36 cellular contexts compared by ENCODE assay signal in genomic region chr1:241926141-241926540, GRCh38. TPM values are rescaled to one million over a fixed set of nuclear protein-coding genes. Genes with fewer than 3 reads are reported as not detected.
"Had no signal": no experiment of that assay in that cellular context is flagged by ENCODE, and none has a peak within 500 bp of the region (broad histone marks: within the 10 kb centered on the region; RNA-seq: fewer than 3 reads in every experiment).

No MANE protein-coding gene starts in this region.

- H3K4me1 ChIP-seq: Peyer's patch, SJSA1 had no signal

- H3K27me3 Mint-ChIP-seq: activated CD4-positive, alpha-beta memory T cell treated with anti-CD3 and anti-CD28 coated beads for 36 hours; activated naive CD4-positive, alpha-beta T cell treated with anti-CD3 and anti-CD28 coated beads, Interleukin-2, amount 10 ng/mL, durations not matched to agents 7 days and 5 days; activated naive CD8-positive, alpha-beta T cell; brain had no signal

- ATAC-seq: activated CD4-positive, CD25-positive, alpha-beta regulatory T cell treated with anti-CD3 and anti-CD28 coated beads, Interleukin-2, amount 50 U/mL, for 24 hours; activated naive CD8-positive, alpha-beta T cell treated with anti-CD3 and anti-CD28 coated beads, Interleukin-2, amount 50 U/mL, for 24 hours; activated T-cell treated with anti-CD3 and anti-CD28 coated beads, Interleukin-2, amount 50 U/mL, for 4 hours; PC-3; WTC11 had no signal

- DNase-seq: activated CD4-positive, alpha-beta memory T cell treated with anti-CD3 and anti-CD28 coated beads for 36 hours; activated CD4-positive, alpha-beta T cell treated with anti-CD3 and anti-CD28 coated beads for 4 hours; activated CD4-positive, alpha-beta T cell treated with anti-CD3 and anti-CD28 coated beads, Interleukin-2, amount 50 U/mL, for 1 hour; activated CD8-positive, alpha-beta memory T cell treated with anti-CD3 and anti-CD28 coated beads, Interleukin-2, amount 50 U/mL, for 4 hours; activated effector memory CD4-positive, alpha-beta T cell treated with Interleukin-2 at 50 U/mL for 16 hours; activated naive CD4-positive, alpha-beta T cell treated with anti-CD3 and anti-CD28 coated beads, Interleukin-2, amount 10 ng/mL, durations not matched to agents 7 days and 5 days; activated naive CD8-positive, alpha-beta T cell treated with anti-CD3 and anti-CD28 coated beads, Interleukin-2, amount 50 U/mL, for 24 hours; activated T-cell treated with anti-CD3 and anti-CD28 coated beads for 4 hours; activated T-cell treated with anti-CD3 and anti-CD28 coated beads, Interleukin-2, amount 50 U/mL, for 4 hours; anterior cingulate cortex; caudate nucleus; NCI-H1105; NCI-H1417 treated with DMSO at 0.1 percent for 48 hours; NCI-H187 treated with DMSO at 0.1 percent for 48 hours; NCI-H2081; NCI-H2171 treated with DMSO at 0.1 percent for 48 hours; NCI-H2227 treated with DMSO at 0.1 percent for 48 hours; NCI-H446 treated with DMSO at 0.1 percent for 48 hours; NCI-H524; NCI-H69; NCI-H82; PC-3; RPMI8226; SHP77 treated with DMSO at 0.1 percent for 48 hours; SK-N-SH had no signal

- H3K4me1 Mint-ChIP-seq: activated naive CD4-positive, alpha-beta T cell treated with anti-CD3 and anti-CD28 coated beads, Interleukin-2, amount 10 ng/mL, durations not matched to agents 7 days and 5 days; activated naive CD8-positive, alpha-beta T cell treated with anti-CD3 and anti-CD28 coated beads, Interleukin-2, amount 50 U/mL, for 24 hours; brain had no signal

- H3K9me3 ChIP-seq: Peyer's patch, SJSA1, SK-N-SH had no signal

- H3K4me2 ChIP-seq: SK-N-SH had no signal

- H3K4me3 Mint-ChIP-seq: activated CD4-positive, alpha-beta memory T cell treated with anti-CD3 and anti-CD28 coated beads for 36 hours; activated naive CD4-positive, alpha-beta T cell treated with anti-CD3 and anti-CD28 coated beads, Interleukin-2, amount 10 ng/mL, durations not matched to agents 7 days and 5 days; activated naive CD8-positive, alpha-beta T cell; activated naive CD8-positive, alpha-beta T cell treated with anti-CD3 and anti-CD28 coated beads, Interleukin-2, amount 50 U/mL, for 24 hours; activated T-cell treated with anti-CD3 and anti-CD28 coated beads, Interleukin-2, amount 50 U/mL, for 4 hours; activated T-helper 1 cell treated with anti-CD3 and anti-CD28 coated beads, Interleukin-12 subunit alpha, Interleukin-12 subunit beta, Interleukin-2, Interleukin-4 antibody, amounts not matched to agents 30 ng/mL and 10 ng/mL and 1 ng/mL, durations not matched to agents 14 hours and 24 hours and 36 hours; brain; T-helper 1 cell treated with Interleukin-12 subunit alpha and Interleukin-12 subunit beta and Interleukin-4 antibody, amounts not matched to agents 30 μg/mL and 1 μg/mL, for 36 hours; T-helper 2 cell treated with Interferon-gamma antibody and Interleukin-4, amounts not matched to agents 5 μg/mL and 100 μg/mL, for 36 hours; WTC11 had no signal

- H3K27me3 ChIP-seq: Peyer's patch, SJSA1 had no signal

- H3K9ac ChIP-seq: SK-N-SH had no signal

- H3K36me3 ChIP-seq: Peyer's patch, SJSA1 had no signal

- H3K27ac Mint-ChIP-seq: activated CD4-positive, alpha-beta memory T cell treated with anti-CD3 and anti-CD28 coated beads for 36 hours; activated naive CD4-positive, alpha-beta T cell treated with anti-CD3 and anti-CD28 coated beads, Interleukin-2, amount 10 ng/mL, durations not matched to agents 7 days and 5 days; activated naive CD8-positive, alpha-beta T cell; activated naive CD8-positive, alpha-beta T cell treated with anti-CD3 and anti-CD28 coated beads, Interleukin-2, amount 50 U/mL, for 24 hours; activated T-helper 1 cell treated with anti-CD3 and anti-CD28 coated beads, Interleukin-12 subunit alpha, Interleukin-12 subunit beta, Interleukin-2, Interleukin-4 antibody, amounts not matched to agents 30 ng/mL and 10 ng/mL and 1 ng/mL, durations not matched to agents 14 hours and 24 hours and 36 hours; brain; T-helper 1 cell treated with Interleukin-12 subunit alpha and Interleukin-12 subunit beta and Interleukin-4 antibody, amounts not matched to agents 30 μg/mL and 1 μg/mL, for 36 hours; T-helper 2 cell treated with Interferon-gamma antibody and Interleukin-4, amounts not matched to agents 5 μg/mL and 100 μg/mL, for 36 hours; WTC11 had no signal

- H3K4me3 ChIP-seq: Peyer's patch, SJSA1 had no signal

- H3K27ac ChIP-seq: Peyer's patch, SJSA1 had no signal

- H3K36me3 Mint-ChIP-seq: activated CD4-positive, alpha-beta memory T cell treated with anti-CD3 and anti-CD28 coated beads for 36 hours; activated naive CD4-positive, alpha-beta T cell treated with anti-CD3 and anti-CD28 coated beads, Interleukin-2, amount 10 ng/mL, durations not matched to agents 7 days and 5 days; activated naive CD8-positive, alpha-beta T cell; brain; WTC11 had no signal

- H3K9me3 Mint-ChIP-seq: activated CD4-positive, alpha-beta memory T cell treated with anti-CD3 and anti-CD28 coated beads for 36 hours; activated naive CD4-positive, alpha-beta T cell treated with anti-CD3 and anti-CD28 coated beads, Interleukin-2, amount 10 ng/mL, durations not matched to agents 7 days and 5 days; activated naive CD8-positive, alpha-beta T cell treated with anti-CD3 and anti-CD28 coated beads, Interleukin-2, amount 50 U/mL, for 24 hours; activated T-cell treated with anti-CD3 and anti-CD28 coated beads, Interleukin-2, amount 50 U/mL, for 4 hours; activated T-helper 1 cell treated with anti-CD3 and anti-CD28 coated beads, Interleukin-12 subunit alpha, Interleukin-12 subunit beta, Interleukin-2, Interleukin-4 antibody, amounts not matched to agents 30 ng/mL and 10 ng/mL and 1 ng/mL, durations not matched to agents 14 hours and 24 hours and 36 hours; T-helper 1 cell treated with Interleukin-12 subunit alpha and Interleukin-12 subunit beta and Interleukin-4 antibody, amounts not matched to agents 30 μg/mL and 1 μg/mL, for 36 hours; T-helper 2 cell treated with Interferon-gamma antibody and Interleukin-4, amounts not matched to agents 5 μg/mL and 100 μg/mL, for 36 hours; WTC11 had no signal

RNA-seq across cellular contexts. Expression of gene BECN2, which starts 31.4 kb away (rescaled TPM):
- total RNA-seq: activated CD4-positive, alpha-beta memory T cell treated with anti-CD3 and anti-CD28 coated beads for 36 hours; activated T-cell treated with anti-CD3 and anti-CD28 coated beads, Interleukin-2, amount 50 U/mL, for 4 hours; activated T-helper 1 cell treated with anti-CD3 and anti-CD28 coated beads, Interleukin-12 subunit alpha, Interleukin-12 subunit beta, Interleukin-2, Interleukin-4 antibody, amounts not matched to agents 30 ng/mL and 10 ng/mL and 1 ng/mL, durations not matched to agents 14 hours and 24 hours and 36 hours; bronchial epithelial cell; M059J; PC-3; Peyer's patch; SJSA1; WTC11 had no signal
